20 cellular contexts compared by ENCODE assay signal in genomic region chr6:146286976-146287375, GRCh38.
DNase-seq lines count a peak whose midpoint lies in the region; FAIRE-seq and TF ChIP-seq lines count a peak whose summit lies in the region.
"Had no signal": no experiment of that assay in that cellular context is flagged by ENCODE, and none has a peak within 500 bp of the region (broad histone marks: within the 10 kb centered on the region; RNA-seq: fewer than 3 reads in every experiment).

No MANE protein-coding gene starts in this region.

- TF ChIP-seq EP300 in stomach (IDR thresholded peaks at IDR 0.05), result no peak

- no peaks in the 10 kb centered on the region for H3K36me3 ChIP-seq in ACC112 (ENCODE audit: insufficient read depth, low read length)
- H3K36me3 ChIP-seq in brain microvascular endothelial cell (replicated peaks), result no peaks in the 10 kb centered on the region
- H3K36me3 ChIP-seq in stomach, result no peaks in the 10 kb centered on the region
- H3K36me3 ChIP-seq: MG63, Peyer's patch, SJCRH30 had no signal

- 47 to 64% (median 58%) methylated on average over 3 of the region's 3 CpGs for WGBS in stomach, 5 donors

- H3K4me1 ChIP-seq in ACC112 (ENCODE audit: control insufficient read depth, insufficient read depth, low read length, unreplicated experiment) (peaks cover 11% of the 10 kb centered on the region), stomach (no peaks in the 10 kb centered on the region)
- H3K4me1 ChIP-seq: Peyer's patch, SJCRH30 had no signal

- DNase-seq in OCI-M1 (lab: John Stamatoyannopoulos, UW), result peak; percentile 64
- peak; percentile 5 for DNase-seq in brain microvascular endothelial cell
- DNase-seq in fibroblast of pulmonary artery (ENCODE audit: low read depth), result peak; percentile 60
- no peak for DNase-seq in RCC 7860 (ENCODE audit: low spot score)
- DNase-seq in stomach, result no peak
- no peak for DNase-seq in SK-N-DZ (ENCODE audit: low spot score)
- DNase-seq: DMS79; H7; Kasumi-1; NCI-H1092 treated with DMSO at 0.1 percent for 48 hours; NCI-H146; NCI-H2029 treated with DMSO at 0.1 percent for 48 hours; NCI-H510A treated with DMSO at 0.1 percent for 48 hours; NCI-H748 treated with DMSO at 0.1 percent for 48 hours; NK-92 treated with Interleukin-12 subunit alpha and Interleukin-12 subunit beta, amount 100 ng/mL, for 24 hours; Peyer's patch; SJCRH30 had no signal

- H3K4me3 ChIP-seq in ACC112 (ENCODE audit: low read depth, low read length), result no peak overlapping the region
- H3K4me3 ChIP-seq in brain microvascular endothelial cell (ENCODE audit: low read depth, low read length), result no peak overlapping the region
- H3K4me3 ChIP-seq in fibroblast of pulmonary artery (replicated peaks; ENCODE audit: low read depth, low read length), result no peak overlapping the region
- H3K4me3 ChIP-seq in stomach, result no peak overlapping the region
- H3K4me3 ChIP-seq: MG63, Peyer's patch, SJCRH30 had no signal

- no peaks in the 10 kb centered on the region for H3K79me2 ChIP-seq in ACC112 (ENCODE audit: control insufficient read depth, insufficient read depth, low read length, unreplicated experiment)

- H2AFZ ChIP-seq in ACC112 (ENCODE audit: low read length, unreplicated experiment), result peak overlapping the region; percentile 48

- in situ Hi-C loops in brain microvascular endothelial cell (cut with HindIII; ENCODE audit: low pct_ligation_motif_present, low sequenced_read_pairs), result no loop called here

- intact Hi-C loops in stomach (cut with DNase I; ENCODE audit: low total_unique reads), result no loop called here

- no peaks in the 10 kb centered on the region for H3K9me3 ChIP-seq in stomach
- H3K9me3 ChIP-seq: MG63, Peyer's patch, SJCRH30 had no signal

- H3K27ac ChIP-seq in ACC112 (ENCODE audit: low read depth, low read length) (no peak overlapping the region), brain microvascular endothelial cell (no peak overlapping the region), stomach (no peak overlapping the region)
- H3K27ac ChIP-seq: Peyer's patch, SJCRH30 had no signal

- no peak for FAIRE-seq in RCC 7860 (lab: Jason Lieb, UNC)
- FAIRE-seq: D721Med had no signal

- no peak for TF ChIP-seq POLR2A in stomach (IDR thresholded peaks at IDR 0.05)

- H3K27me3 ChIP-seq in ACC112 (ENCODE audit: insufficient read depth, low read length) (no peaks in the 10 kb centered on the region), brain microvascular endothelial cell (replicated peaks) (no peaks in the 10 kb centered on the region), stomach (no peaks in the 10 kb centered on the region)
- H3K27me3 ChIP-seq: MG63, Peyer's patch, SJCRH30 had no signal

- TF ChIP-seq CTCF in brain microvascular endothelial cell (IDR thresholded peaks at IDR 0.05; ENCODE audit: low read depth, low read length, missing control alignments), result no peak
- TF ChIP-seq CTCF in fibroblast of pulmonary artery (IDR thresholded peaks at IDR 0.05; ENCODE audit: low read length, missing control alignments), result no peak
- TF ChIP-seq CTCF in stomach (IDR thresholded peaks at IDR 0.05), result no peak

Comparison
In these comparisons a context has a peak if more than half of its experiments do, and no peak if none do; other contexts are left out.
1. DNase-seq: peak in OCI-M1 (single experiment), brain microvascular endothelial cell (single experiment) and fibroblast of pulmonary artery (single experiment); none in RCC 7860 (single experiment), stomach (single experiment) and SK-N-DZ (single experiment).